Comparison of ENCODE assay signal across 14 cellular contexts in genomic region chr18:62277045-62277444, GRCh38. TPM values are rescaled to one million over a fixed set of nuclear protein-coding genes. Genes with fewer than 3 reads are reported as not detected.
DNase-seq lines count a peak whose midpoint lies in the region; ATAC-seq and TF ChIP-seq lines count a peak whose summit lies in the region.
"Had no signal": no experiment of that assay in that cellular context is flagged by ENCODE, and none has a peak within 500 bp of the region (broad histone marks: within the 10 kb centered on the region; RNA-seq: fewer than 3 reads in every experiment).

No MANE protein-coding gene starts in this region.

- intact Hi-C loops in thyroid gland (cut with DNase I), result no loop called here

- peaks cover 18% of the 10 kb centered on the region for H3K4me1 Mint-ChIP-seq in activated naive CD8-positive, alpha-beta T cell (ENCODE audit: low read depth)
- H3K4me1 Mint-ChIP-seq in activated naive CD8-positive, alpha-beta T cell treated with anti-CD3 and anti-CD28 coated beads, Interleukin-2, amount 50 U/mL, for 24 hours, result peaks cover 23% of the 10 kb centered on the region
- H3K4me1 Mint-ChIP-seq: B cell had no signal

- no peak for ATAC-seq in activated naive CD8-positive, alpha-beta T cell treated with anti-CD3 and anti-CD28 coated beads, Interleukin-2, amount 50 U/mL, for 24 hours
- ATAC-seq: HepG2 had no signal

- H3K27ac Mint-ChIP-seq in activated naive CD8-positive, alpha-beta T cell, result peak overlapping the region; percentile 14
- no peak overlapping the region for H3K27ac Mint-ChIP-seq in activated naive CD8-positive, alpha-beta T cell treated with anti-CD3 and anti-CD28 coated beads, Interleukin-2, amount 50 U/mL, for 24 hours
- H3K27ac Mint-ChIP-seq: B cell, H9 had no signal

- peak overlapping the region; percentile 2; the same call in 1 of the 2 replicates for H3K4me2 ChIP-seq in KMS-11

- H3K27ac ChIP-seq in KMS-11, result no peak overlapping the region
- no peak overlapping the region for H3K27ac ChIP-seq in thyroid gland
- H3K27ac ChIP-seq: C4-2B had no signal

- H2AFZ ChIP-seq in KMS-11 (ENCODE audit: low read depth), result no peak overlapping the region

- H3K4me1 ChIP-seq in KMS-11 (ENCODE audit: low read depth, poor library complexity, severe bottlenecking), result peaks cover 22% of the 10 kb centered on the region
- no peaks in the 10 kb centered on the region for H3K4me1 ChIP-seq in thyroid gland
- H3K4me1 ChIP-seq in BE2C, result no peaks in the 10 kb centered on the region

- H3K9ac ChIP-seq in KMS-11, result no peak overlapping the region

- H3K36me3 Mint-ChIP-seq in activated naive CD8-positive, alpha-beta T cell, result peaks cover 10% of the 10 kb centered on the region
- peaks cover 31% of the 10 kb centered on the region for H3K36me3 Mint-ChIP-seq in activated naive CD8-positive, alpha-beta T cell treated with anti-CD3 and anti-CD28 coated beads, Interleukin-2, amount 50 U/mL, for 24 hours (ENCODE audit: low read depth)

- no peaks in the 10 kb centered on the region for H3K9me3 ChIP-seq in thyroid gland
- H3K9me3 ChIP-seq in BE2C, result no peaks in the 10 kb centered on the region

- H3K9me3 Mint-ChIP-seq in activated naive CD8-positive, alpha-beta T cell (ENCODE audit: low read depth), result no peaks in the 10 kb centered on the region
- H3K9me3 Mint-ChIP-seq in activated naive CD8-positive, alpha-beta T cell treated with anti-CD3 and anti-CD28 coated beads, Interleukin-2, amount 50 U/mL, for 24 hours, result no peaks in the 10 kb centered on the region
- H3K9me3 Mint-ChIP-seq: CD4-positive, alpha-beta memory T cell; H9 had no signal

- no peaks in the 10 kb centered on the region for H3K79me2 ChIP-seq in KMS-11 (ENCODE audit: insufficient read depth, low read depth)

- H3K4me3 ChIP-seq in KMS-11 (IDR thresholded peaks at IDR 0.05; ENCODE audit: insufficient read depth, low read depth, low read length), result no peak overlapping the region
- no peak overlapping the region for H3K4me3 ChIP-seq in thyroid gland (replicated peaks in 1 of 3)
- H3K4me3 ChIP-seq in BE2C (ENCODE audit: low read depth, low read length), result no peak overlapping the region

- H3K27me3 Mint-ChIP-seq in activated naive CD8-positive, alpha-beta T cell, result no peaks in the 10 kb centered on the region
- H3K27me3 Mint-ChIP-seq in activated naive CD8-positive, alpha-beta T cell treated with anti-CD3 and anti-CD28 coated beads, Interleukin-2, amount 50 U/mL, for 24 hours, result no peaks in the 10 kb centered on the region
- H3K27me3 Mint-ChIP-seq: B cell; CD4-positive, alpha-beta memory T cell had no signal

- H3K36me3 ChIP-seq in KMS-11 (ENCODE audit: insufficient read depth) (no peaks in the 10 kb centered on the region), thyroid gland (peaks cover 0 to 3% of the 10 kb centered on the region in 2 donors), BE2C (no peaks in the 10 kb centered on the region)

- no peak for TF ChIP-seq POLR2A in thyroid gland (IDR thresholded peaks at IDR 0.05)

- no peak for DNase-seq in activated naive CD8-positive, alpha-beta T cell treated with anti-CD3 and anti-CD28 coated beads, Interleukin-2, amount 50 U/mL, for 24 hours
- DNase-seq in fibroblast of peridontal ligament (ENCODE audit: extremely low read depth) (peak; percentile 5), thyroid gland (no peak), NCI-H69 (lab: John Stamatoyannopoulos, UW) (no peak), BE2C (no peak)
- DNase-seq: CD4-positive, alpha-beta memory T cell; GF-D8; GOT3; H9 had no signal

- H3K27me3 ChIP-seq in KMS-11 (ENCODE audit: insufficient read depth, low read depth) (no peaks in the 10 kb centered on the region), thyroid gland (no peaks in the 10 kb centered on the region), BE2C (no peaks in the 10 kb centered on the region)

- H4K20me1 ChIP-seq in KMS-11 (ENCODE audit: insufficient read depth), result 0 out of 2 replicates have a peak, but pooled peaks cover 4% of the 10 kb centered on the region

- TF ChIP-seq CTCF in KMS-11 (conservative IDR thresholded peaks at IDR 0.05; ENCODE audit: low read depth, low read length), result no peak
- TF ChIP-seq CTCF in thyroid gland (IDR thresholded peaks at IDR 0.05), result no peak
- no peak for TF ChIP-seq CTCF in BE2C (IDR thresholded peaks at IDR 0.05; ENCODE audit: low read depth, low read length)

- WGBS in thyroid gland, 2 donors, result 92 to 98% methylated on average over 1 of the region's 1 CpG

- no peak overlapping the region for H3K4me3 Mint-ChIP-seq in activated naive CD8-positive, alpha-beta T cell
- H3K4me3 Mint-ChIP-seq in activated naive CD8-positive, alpha-beta T cell treated with anti-CD3 and anti-CD28 coated beads, Interleukin-2, amount 50 U/mL, for 24 hours, result no peak overlapping the region
- H3K4me3 Mint-ChIP-seq: B cell; CD4-positive, alpha-beta memory T cell; H9 had no signal

RNA-seq across cellular contexts. Expression of gene TNFRSF11A, which starts 48.1 kb away (rescaled TPM):
- 10 to 100 TPM in 1 of 4 donors, 1 to 10 TPM in 3; 3.3 to 11.6 (median 6.7) TPM for total RNA-seq in thyroid gland
- not detected for polyA plus RNA-seq in BE2C (2012; ENCODE audit: insufficient read depth, insufficient read length, low read depth)
